ENCODE assay signal across 8 cellular contexts in the genomic region with DNA sequence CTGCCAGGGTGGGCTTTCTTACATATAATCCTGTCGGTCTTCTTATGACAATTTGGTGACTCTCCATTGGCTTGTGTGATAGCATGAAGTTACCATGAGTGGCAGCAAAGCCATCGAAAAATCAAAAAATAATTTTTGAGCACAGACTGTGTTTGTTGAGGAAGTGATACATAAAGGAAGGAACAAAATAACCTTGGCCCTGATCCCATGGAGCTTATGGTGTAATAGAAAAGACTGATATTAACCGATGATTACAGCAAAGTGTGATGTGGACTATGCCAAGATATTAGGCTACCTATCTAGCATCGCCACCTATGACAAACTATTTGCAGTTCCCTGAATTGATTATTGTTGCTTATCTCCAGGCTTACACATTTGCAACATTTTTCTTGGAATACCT.
"Had no signal": no experiment of that assay in that cellular context is flagged by ENCODE, and none has a peak within 500 bp of the region (broad histone marks: within the 10 kb centered on the region; RNA-seq: fewer than 3 reads in every experiment).

No MANE protein-coding gene starts in this region.

- FAIRE-seq: G401.6, GM12878, GM12891, GM12892, GM18507, GM19239 had no signal

- ATAC-seq: GM12878 had no signal

- H3K4me3 ChIP-seq: GM12878 had no signal

- DNase-seq: GDM1, GF-D8 had no signal
